6 cellular contexts compared by ENCODE assay signal in genomic region chr6:43074847-43075741, GRCh38. TPM values are rescaled to one million over a fixed set of nuclear protein-coding genes. Genes with fewer than 3 reads are reported as not detected.
DNase-seq lines count a peak whose midpoint lies in the region; ATAC-seq, FAIRE-seq and TF ChIP-seq lines count a peak whose summit lies in the region.

No MANE protein-coding gene starts in this region.

- FAIRE-seq in K562 (lab: Jason Lieb, UNC) = peak; percentile 44

- CTCF ChIA-PET in K562 (lab: Yijun Ruan, JAX; ENCODE audit: low intra/inter-chr PET ratio) = no interaction called here
- CTCF ChIA-PET in HEK293T (lab: Yijun Ruan, JAX) = no interaction called here

- no peaks in the 10 kb centered on the region for H3K79me2 ChIP-seq in K562 (ENCODE audit: control insufficient read depth, insufficient read depth, low read length)

- ATAC-seq in K562 (peak; percentile 8; the same call in 1 of the 3 replicates), natural killer cell (no peak), GM21447 (IDR thresholded peaks at IDR 0.05; ENCODE audit: unreplicated experiment) (no peak)

- no peak for TF ChIP-seq POLR2A in K562 (conservative IDR thresholded peaks at IDR 0.05)

- 38% methylated on average over 6 of the region's 6 CpGs for WGBS in K562 (ENCODE audit: insufficient coverage, low coverage, missing lambda C conversion rate)

- H3K36me3 Mint-ChIP-seq in natural killer cell = peaks cover 11% of the 10 kb centered on the region

- peaks cover 2 to 8% of the 10 kb centered on the region in 2 experiments; a peak in 2 of 5 replicates for H3K27me3 ChIP-seq in K562 (ENCODE audit: control insufficient read depth in 2 of 2, insufficient read depth in 2 of 2, low read length in 2 of 2)

- peak overlapping the region; percentile 20; the same call in 1 of the 2 replicates for H3K4me2 ChIP-seq in K562 (ENCODE audit: insufficient read depth, low read length)

- no peaks in the 10 kb centered on the region for H3K4me1 Mint-ChIP-seq in natural killer cell

- no peaks in the 10 kb centered on the region for H3K9me1 ChIP-seq in K562 (ENCODE audit: control insufficient read depth, insufficient read depth, low read length)

- DNase-seq in K562 (ENCODE audit: extremely low read depth in 1 of 4, low spot score in 3 of 4) (peak in 1 of 4 experiments; percentile 38), natural killer cell (no peak), HEK293T (ENCODE audit: extremely low spot score) (no peak)
- no peak for DNase-seq in central memory CD4-positive, alpha-beta T cell

- 0 out of 2 replicates have a peak, but pooled peaks cover 2% of the 10 kb centered on the region for H4K20me1 ChIP-seq in K562 (replicated peaks; ENCODE audit: control insufficient read depth, insufficient read depth, low read length)

- POLR2A ChIA-PET in K562 (lab: Yijun Ruan, JAX) (interaction anchor here (0.5 to 1.2 kb wide), 4 partner anchors 9 to 533 kb away, joined by 3 to 4 read pairs (median 4); no protein-coding TSS in a partner anchor), HEK293T (lab: Yijun Ruan, JAX) (interaction anchor here (0.9 to 2.7 kb wide), 7 partner anchors 14 to 96 kb away, joined by 3 to 17 read pairs (median 6); partner anchors contain the start of genes CUL7, KLC4, MRPL2 and PEX6)

- peak overlapping the region; percentile 86; the same call in 1 of the 2 replicates for H3K9ac ChIP-seq in ES-I3 (ENCODE audit: low read depth, low read length)
- peak overlapping the region in 1 of 2 experiments; percentile 0; a peak in 1 of 4 replicates for H3K9ac ChIP-seq in K562 (ENCODE audit: insufficient read depth in 1 of 2, low read depth in 2 of 2, low read length in 2 of 2)

- TF ChIP-seq RAD21 in K562 (CRISPR knock-in tag; conservative IDR thresholded peaks at IDR 0.05 in 1 of 2, IDR thresholded peaks at IDR 0.05 in 1 of 2) = no peak

- H3K9me3 Mint-ChIP-seq in natural killer cell = no peaks in the 10 kb centered on the region

- H3K4me1 ChIP-seq in ES-I3 (ENCODE audit: insufficient read depth, low read length) = peaks cover 26% of the 10 kb centered on the region
- peaks cover 0 to 19% of the 10 kb centered on the region in 2 experiments; a peak in 3 of 5 replicates for H3K4me1 ChIP-seq in K562 (replicated peaks in 1 of 2; ENCODE audit: control insufficient read depth in 2 of 2, insufficient read depth in 2 of 2, low read length in 2 of 2)

- peak overlapping the region; percentile 15; the same call in 1 of the 2 replicates for H2AFZ ChIP-seq in K562 (ENCODE audit: low read depth, low read length)

- TF ChIP-seq CTCF in K562 (IDR thresholded peaks at IDR 0.05 in 2 of 3, conservative IDR thresholded peaks at IDR 0.05 in 1 of 3; ENCODE audit: insufficient read depth in 2 of 3, low read depth in 1 of 3, low read length in 3 of 3) = no peak
- no peak for TF ChIP-seq CTCF in natural killer cell (IDR thresholded peaks at IDR 0.05)

- BruUV-seq in K562 (replicated peaks; lab: Mats Ljungman, UMichigan) = no TSS peak

- H3K27ac Mint-ChIP-seq in natural killer cell = no peak overlapping the region

- no peak overlapping the region for H3K4me3 ChIP-seq in K562

- no peak for TF ChIP-seq EP300 in K562 (IDR thresholded peaks at IDR 0.05; ENCODE audit: low read length)

- H3K27me3 Mint-ChIP-seq in natural killer cell (ENCODE audit: low read depth in 2 of 2) = peaks cover 0 to 6% of the 10 kb centered on the region in 2 donors

- no peak overlapping the region for H3K27ac ChIP-seq in K562 (ENCODE audit: extremely low read depth, low read depth, low read length)

- intact Hi-C loops in K562 (cut with micrococcal nuclease) = no loop called here
- intact Hi-C loops in natural killer cell (cut with micrococcal nuclease) = no loop called here

- in situ Hi-C loops in K562 (cut with MboI) = no loop called here

- H3K4me3 Mint-ChIP-seq in natural killer cell = peak overlapping the region; percentile 58

- no peaks in the 10 kb centered on the region for H3K9me3 ChIP-seq in ES-I3 (ENCODE audit: control insufficient read depth, insufficient read depth, low read length)
- no peaks in the 10 kb centered on the region for H3K9me3 ChIP-seq in K562 (replicated peaks; ENCODE audit: control insufficient read depth, insufficient read depth, low read depth, low read length)

- peaks cover 9% of the 10 kb centered on the region; the same call in 1 of the 2 replicates for H3K36me3 ChIP-seq in ES-I3 (ENCODE audit: insufficient read depth, low read length)
- no peaks in the 10 kb centered on the region for H3K36me3 ChIP-seq in K562 (ENCODE audit: control insufficient read depth, insufficient read depth, low read length)

RNA-seq across cellular contexts. Expression of gene PTK7, which starts 1.0 kb away (rescaled TPM):
- total RNA-seq in K562 (2011; cell fraction: chromatin; rRNA removed; ENCODE audit: low replicate concordance) = 22.2 and 40.3 TPM in 2 replicates
- 21.8 and 28.2 TPM in 2 replicates for total RNA-seq in K562 (2011; cell fraction: nucleolus; rRNA removed)
- total RNA-seq in K562 (2011; cell fraction: nucleoplasm; rRNA removed) = 25.1 and 31.5 TPM in 2 replicates
- 4.2 and 5.5 TPM in 2 replicates for total RNA-seq in K562 (2014; rRNA removed)
- total RNA-seq in K562 (2014; rRNA removed; fragmentation: Illumina TruSeq; extraction: Trizol) = 2.8 and 3.6 TPM in 2 replicates
- total RNA-seq in K562 (2015; rRNA removed; fragmentation: Illumina TruSeq; extraction: Trizol) = 3.8 and 4.5 TPM in 2 replicates
- total RNA-seq in K562 (2021) = 6.8 and 7.3 TPM in 2 replicates
- polyA plus RNA-seq in K562 (2011; rRNA removed) = 5.2 and 11.2 TPM in 2 replicates
- 7.6 and 9.5 TPM in 2 replicates for polyA plus RNA-seq in K562 (2011; cell fraction: cytosol; rRNA removed)
- polyA plus RNA-seq in K562 (2011; cell fraction: nucleus; rRNA removed) = 20.2 and 31.7 TPM in 2 replicates
- 6.4 and 11.6 TPM in 2 replicates for polyA plus RNA-seq in K562 (2012)
- polyA plus RNA-seq in K562 (2014; fragmentation: Illumina TruSeq; extraction: Trizol) = 3.9 and 4.6 TPM in 2 replicates
- under 1 TPM; 0.20 to 0.24 TPM for polyA plus RNA-seq in K562 (2014; fragmentation: Nextera tagmentation; extraction: Ambion mirVana)
- polyA plus RNA-seq in K562 (2014; rRNA removed) = 4.2 and 4.7 TPM in 2 replicates
- polyA minus RNA-seq in K562 (2011; rRNA and poly(A)+ RNA removed) = 6.3 and 6.5 TPM in 2 replicates
- polyA minus RNA-seq in K562 (2011; cell fraction: cytosol; rRNA and poly(A)+ RNA removed) = 6.1 and 9.0 TPM in 2 replicates
- polyA minus RNA-seq in K562 (2011; cell fraction: nucleus; rRNA and poly(A)+ RNA removed) = 7.5 and 12.9 TPM in 2 replicates
- total RNA-seq in natural killer cell = 1 to 10 TPM; 1.7 to 5.6 (median 2.8) TPM

RNA-seq across cellular contexts. Expression of gene KLC4, which starts 15.7 kb away (rescaled TPM):
- 66.5 and 104 TPM in 2 replicates for total RNA-seq in K562 (2011; cell fraction: chromatin; rRNA removed; ENCODE audit: low replicate concordance)
- 57.0 and 62.8 TPM in 2 replicates for total RNA-seq in K562 (2011; cell fraction: nucleolus; rRNA removed)
- total RNA-seq in K562 (2011; cell fraction: nucleoplasm; rRNA removed) = 55.2 and 63.2 TPM in 2 replicates
- total RNA-seq in K562 (2014; rRNA removed) = 7.8 and 8.2 TPM in 2 replicates
- total RNA-seq in K562 (2014; rRNA removed; fragmentation: Illumina TruSeq; extraction: Trizol) = 3.5 and 5.9 TPM in 2 replicates
- 5.7 TPM in 2 replicates for total RNA-seq in K562 (2015; rRNA removed; fragmentation: Illumina TruSeq; extraction: Trizol)
- total RNA-seq in K562 (2021) = 12.7 and 14.3 TPM in 2 replicates
- polyA plus RNA-seq in K562 (2011; rRNA removed) = 13.0 and 28.0 TPM in 2 replicates
- polyA plus RNA-seq in K562 (2011; cell fraction: cytosol; rRNA removed) = 8.8 and 11.0 TPM in 2 replicates
- polyA plus RNA-seq in K562 (2011; cell fraction: nucleus; rRNA removed) = 61.4 and 88.8 TPM in 2 replicates
- 10.2 and 26.7 TPM in 2 replicates for polyA plus RNA-seq in K562 (2012)
- polyA plus RNA-seq in K562 (2014; fragmentation: Illumina TruSeq; extraction: Trizol) = 7.4 and 7.7 TPM in 2 replicates
- polyA plus RNA-seq in K562 (2014; fragmentation: Nextera tagmentation; extraction: Ambion mirVana) = 1 to 10 TPM; 1.7 to 3.0 TPM
- polyA plus RNA-seq in K562 (2014; rRNA removed) = 8.5 and 16.2 TPM in 2 replicates
- polyA minus RNA-seq in K562 (2011; rRNA and poly(A)+ RNA removed) = 8.1 and 12.4 TPM in 2 replicates
- 4.9 and 7.6 TPM in 2 replicates for polyA minus RNA-seq in K562 (2011; cell fraction: cytosol; rRNA and poly(A)+ RNA removed)
- polyA minus RNA-seq in K562 (2011; cell fraction: nucleus; rRNA and poly(A)+ RNA removed) = 13.9 and 24.8 TPM in 2 replicates
- total RNA-seq in natural killer cell = 10 to 100 TPM; 35.9 to 39.4 (median 37.4) TPM

RNA-seq across cellular contexts. Expression of gene MRPL2, which starts 15.9 kb away (rescaled TPM):
- 55.0 and 103 TPM in 2 replicates for total RNA-seq in K562 (2011; cell fraction: chromatin; rRNA removed; ENCODE audit: low replicate concordance)
- total RNA-seq in K562 (2011; cell fraction: nucleolus; rRNA removed) = 75.3 and 93.7 TPM in 2 replicates
- total RNA-seq in K562 (2011; cell fraction: nucleoplasm; rRNA removed) = 73.5 and 75.7 TPM in 2 replicates
- total RNA-seq in K562 (2014; rRNA removed) (87.3 and 125 TPM in 2 replicates), K562 (2014; rRNA removed; fragmentation: Illumina TruSeq; extraction: Trizol) (95.4 and 98.5 TPM in 2 replicates), K562 (2015; rRNA removed; fragmentation: Illumina TruSeq; extraction: Trizol) (121 and 125 TPM in 2 replicates), K562 (2021) (254 and 262 TPM in 2 replicates), natural killer cell (10 to 100 TPM; 33.4 to 38.4 (median 33.9) TPM)
- polyA plus RNA-seq in K562 (2011; rRNA removed) (80.6 and 130 TPM in 2 replicates), K562 (2014; fragmentation: Illumina TruSeq; extraction: Trizol) (195 and 200 TPM in 2 replicates), K562 (2014; fragmentation: Nextera tagmentation; extraction: Ambion mirVana) (100 to 1,000 TPM in 1 of 2 experiments, 10 to 100 TPM in 1; 63.1 to 130 TPM), K562 (2014; rRNA removed) (131 and 157 TPM in 2 replicates)
- 93.9 and 148 TPM in 2 replicates for polyA plus RNA-seq in K562 (2011; cell fraction: cytosol; rRNA removed)
- 109 and 125 TPM in 2 replicates for polyA plus RNA-seq in K562 (2011; cell fraction: nucleus; rRNA removed)
- polyA plus RNA-seq in K562 (2012) = 159 and 194 TPM in 2 replicates
- 55.0 and 56.7 TPM in 2 replicates for polyA minus RNA-seq in K562 (2011; rRNA and poly(A)+ RNA removed)
- 65.4 and 78.7 TPM in 2 replicates for polyA minus RNA-seq in K562 (2011; cell fraction: cytosol; rRNA and poly(A)+ RNA removed)
- 19.1 and 29.4 TPM in 2 replicates for polyA minus RNA-seq in K562 (2011; cell fraction: nucleus; rRNA and poly(A)+ RNA removed)

RNA-seq across cellular contexts. Expression of gene CUL7, which starts 21.4 kb away (rescaled TPM):
- 70.4 and 175 TPM in 2 replicates for total RNA-seq in K562 (2011; cell fraction: chromatin; rRNA removed; ENCODE audit: low replicate concordance)
- total RNA-seq in K562 (2011; cell fraction: nucleolus; rRNA removed) = 86.6 and 96.7 TPM in 2 replicates
- 50.5 and 66.0 TPM in 2 replicates for total RNA-seq in K562 (2011; cell fraction: nucleoplasm; rRNA removed)
- total RNA-seq in K562 (2014; rRNA removed) (8.6 and 10.9 TPM in 2 replicates), K562 (2014; rRNA removed; fragmentation: Illumina TruSeq; extraction: Trizol) (3.7 and 4.8 TPM in 2 replicates), K562 (2015; rRNA removed; fragmentation: Illumina TruSeq; extraction: Trizol) (8.0 and 8.3 TPM in 2 replicates), K562 (2021) (13.5 and 14.7 TPM in 2 replicates), natural killer cell (10 to 100 TPM in 1 of 3 donors, 1 to 10 TPM in 2; 9.6 to 10.1 (median 9.9) TPM)
- polyA plus RNA-seq in K562 (2011; rRNA removed) (20.1 and 40.1 TPM in 2 replicates), K562 (2014; fragmentation: Illumina TruSeq; extraction: Trizol) (10.2 and 10.4 TPM in 2 replicates), K562 (2014; fragmentation: Nextera tagmentation; extraction: Ambion mirVana) (under 1 TPM; 0.44 to 0.74 TPM), K562 (2014; rRNA removed) (11.9 and 14.3 TPM in 2 replicates)
- 28.7 and 31.1 TPM in 2 replicates for polyA plus RNA-seq in K562 (2011; cell fraction: cytosol; rRNA removed)
- polyA plus RNA-seq in K562 (2011; cell fraction: nucleus; rRNA removed) = 166 and 186 TPM in 2 replicates
- polyA plus RNA-seq in K562 (2012) = 16.0 and 41.6 TPM in 2 replicates
- polyA minus RNA-seq in K562 (2011; rRNA and poly(A)+ RNA removed) = 23.5 and 28.2 TPM in 2 replicates
- 16.0 and 23.6 TPM in 2 replicates for polyA minus RNA-seq in K562 (2011; cell fraction: cytosol; rRNA and poly(A)+ RNA removed)
- polyA minus RNA-seq in K562 (2011; cell fraction: nucleus; rRNA and poly(A)+ RNA removed) = 33.4 and 49.4 TPM in 2 replicates

RNA-seq across cellular contexts. Expression of gene RRP36, which starts 53.7 kb away (rescaled TPM):
- total RNA-seq in K562 (2011; cell fraction: chromatin; rRNA removed; ENCODE audit: low replicate concordance) = 51.0 and 53.5 TPM in 2 replicates
- total RNA-seq in K562 (2011; cell fraction: nucleolus; rRNA removed) = 31.8 and 33.4 TPM in 2 replicates
- 45.2 and 57.8 TPM in 2 replicates for total RNA-seq in K562 (2011; cell fraction: nucleoplasm; rRNA removed)
- 133 and 150 TPM in 2 replicates for total RNA-seq in K562 (2014; rRNA removed)
- total RNA-seq in K562 (2014; rRNA removed; fragmentation: Illumina TruSeq; extraction: Trizol) = 138 and 143 TPM in 2 replicates
- 143 and 144 TPM in 2 replicates for total RNA-seq in K562 (2015; rRNA removed; fragmentation: Illumina TruSeq; extraction: Trizol)
- 101 TPM in 2 replicates for total RNA-seq in K562 (2021)
- polyA plus RNA-seq in K562 (2011; rRNA removed) = 68.4 and 83.5 TPM in 2 replicates
- 47.5 and 48.7 TPM in 2 replicates for polyA plus RNA-seq in K562 (2011; cell fraction: cytosol; rRNA removed)
- polyA plus RNA-seq in K562 (2011; cell fraction: nucleus; rRNA removed) = 27.9 and 28.0 TPM in 2 replicates
- 72.2 and 89.9 TPM in 2 replicates for polyA plus RNA-seq in K562 (2012)
- polyA plus RNA-seq in K562 (2014; fragmentation: Illumina TruSeq; extraction: Trizol) = 93.6 and 114 TPM in 2 replicates
- 10 to 100 TPM; 27.6 to 31.7 TPM for polyA plus RNA-seq in K562 (2014; fragmentation: Nextera tagmentation; extraction: Ambion mirVana)
- polyA plus RNA-seq in K562 (2014; rRNA removed) = 129 and 132 TPM in 2 replicates
- 84.8 and 92.8 TPM in 2 replicates for polyA minus RNA-seq in K562 (2011; rRNA and poly(A)+ RNA removed)
- polyA minus RNA-seq in K562 (2011; cell fraction: cytosol; rRNA and poly(A)+ RNA removed) = 31.9 and 35.8 TPM in 2 replicates
- 14.8 and 22.3 TPM in 2 replicates for polyA minus RNA-seq in K562 (2011; cell fraction: nucleus; rRNA and poly(A)+ RNA removed)
- 10 to 100 TPM; 33.1 to 43.9 (median 38.7) TPM for total RNA-seq in natural killer cell
